Comparison of ENCODE assay signal across 18 cellular contexts in the genomic region with DNA sequence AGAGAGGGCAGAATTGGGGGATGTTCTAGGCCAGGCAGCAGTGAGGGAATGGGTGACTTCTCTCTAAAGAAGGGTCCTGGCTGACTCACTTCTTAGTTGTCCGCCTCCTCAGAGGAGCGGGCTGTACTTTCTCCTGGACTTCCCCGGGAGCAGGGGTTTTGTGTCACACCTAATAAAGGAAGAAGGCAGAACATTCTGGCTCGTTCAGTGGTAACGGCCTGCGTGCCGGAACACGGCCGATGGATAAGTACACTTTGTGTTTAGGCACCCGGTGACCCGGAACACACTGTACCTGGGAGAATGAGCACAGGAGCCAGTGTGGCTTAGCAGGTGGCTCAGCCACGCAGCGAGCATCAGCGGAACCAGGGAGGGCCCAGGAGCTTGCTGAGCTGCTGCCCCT.
DNase-seq lines count a peak whose midpoint lies in the region; ATAC-seq and TF ChIP-seq lines count a peak whose summit lies in the region.
"Had no signal": no experiment of that assay in that cellular context is flagged by ENCODE, and none has a peak within 500 bp of the region (broad histone marks: within the 10 kb centered on the region; RNA-seq: fewer than 3 reads in every experiment).

No MANE protein-coding gene starts in this region.

- H2AFZ ChIP-seq in KMS-11 (ENCODE audit: low read depth) (no peak overlapping the region), mammary epithelial cell (ENCODE audit: low read depth, low read length) (no peak overlapping the region)

- no peak overlapping the region for H3K4me3 ChIP-seq in KMS-11 (IDR thresholded peaks at IDR 0.05; ENCODE audit: insufficient read depth, low read depth, low read length)
- no peak overlapping the region for H3K4me3 ChIP-seq in mammary epithelial cell (replicated peaks in 1 of 3; ENCODE audit: insufficient read depth in 1 of 3, low read depth in 2 of 3, low read length in 3 of 3)
- H3K4me3 ChIP-seq: GM12878, HAP-1 had no signal

- H3K9me3 ChIP-seq in mammary epithelial cell (replicated peaks; ENCODE audit: insufficient read depth, low read length), result no peaks in the 10 kb centered on the region
- H3K9me3 ChIP-seq: Caco-2, HAP-1 had no signal

- no peak overlapping the region for H3K4me3 Mint-ChIP-seq in neural crest cell

- peak overlapping the region; percentile 81 for H3K27ac ChIP-seq in KMS-11
- no peak overlapping the region for H3K27ac ChIP-seq in mammary epithelial cell (ENCODE audit: insufficient read depth, low read depth, low read length)

- in situ Hi-C loops in mammary epithelial cell (cut with MboI; ENCODE audit: low sequenced_read_pairs in 2 of 2), result no loop called here

- peak overlapping the region; percentile 78 for H3K4me2 ChIP-seq in KMS-11
- H3K4me2 ChIP-seq in mammary epithelial cell (ENCODE audit: insufficient read depth, low read depth, low read length), result no peak overlapping the region

- no peaks in the 10 kb centered on the region for H3K79me2 ChIP-seq in KMS-11 (ENCODE audit: insufficient read depth, low read depth)
- no peaks in the 10 kb centered on the region for H3K79me2 ChIP-seq in mammary epithelial cell (ENCODE audit: insufficient read depth, low read length)

- H3K9ac ChIP-seq in KMS-11 (peak overlapping the region; percentile 9; the same call in 1 of the 2 replicates), mammary epithelial cell (ENCODE audit: insufficient read depth, low read length) (no peak overlapping the region)

- H3K4me1 ChIP-seq in KMS-11 (ENCODE audit: low read depth, poor library complexity, severe bottlenecking) (peaks cover 94% of the 10 kb centered on the region), mammary epithelial cell (ENCODE audit: insufficient read depth, low read length) (no peaks in the 10 kb centered on the region)
- H3K4me1 ChIP-seq: Caco-2, HAP-1 had no signal

- no peak for TF ChIP-seq CTCF in KMS-11 (conservative IDR thresholded peaks at IDR 0.05; ENCODE audit: low read depth, low read length)
- no peak for TF ChIP-seq CTCF in mammary epithelial cell (conservative IDR thresholded peaks at IDR 0.05 in 1 of 2, IDR thresholded peaks at IDR 0.05 in 1 of 2; ENCODE audit: extremely low read depth in 1 of 2, insufficient read depth in 1 of 2, low read depth in 1 of 2, low read length in 2 of 2)
- no peak for TF ChIP-seq CTCF in neural crest cell (conservative IDR thresholded peaks at IDR 0.05)

- DNase-seq in DMS79 (lab: John Stamatoyannopoulos, UW) (peak; percentile 13), mammary epithelial cell (peak; percentile 70), neural crest cell (ENCODE audit: low read depth, low spot score) (no peak), cortex of kidney (lab: John Stamatoyannopoulos, UW) (no peak)
- no peak for DNase-seq in stimulated activated CD4-positive, alpha-beta T cell treated with anti-CD3 and anti-CD28 coated beads, Interleukin-4, amount 100 ng/mL, for 4 hours
- DNase-seq: ACHN; Caco-2; CD4-positive, CD25-positive, alpha-beta regulatory T cell; DMS153; Kasumi-1; NCI-H187; NCI-H2171; NCI-H446; SHP77 treated with DMSO at 0.1 percent for 48 hours had no signal

- 75% methylated on average over 7 of the region's 14 CpGs for WGBS in mammary epithelial cell (ENCODE audit: low coverage, missing lambda C conversion rate)

- CTCF ChIA-PET in mammary epithelial cell (lab: Charles Lee; ENCODE audit: low non-redundant PET), result no interaction called here

- intact Hi-C loops in mammary epithelial cell (cut with micrococcal nuclease), result no loop called here

- peak overlapping the region; percentile 6 for H3K27ac Mint-ChIP-seq in neural crest cell (ENCODE audit: unreplicated experiment)
- H3K27ac Mint-ChIP-seq: CD4-positive, CD25-positive, alpha-beta regulatory T cell had no signal

- no peak for ATAC-seq in GM19397 (IDR thresholded peaks at IDR 0.05; ENCODE audit: unreplicated experiment)
- ATAC-seq: GM12878 had no signal

- no peaks in the 10 kb centered on the region for H3K9me3 Mint-ChIP-seq in neural crest cell
- H3K9me3 Mint-ChIP-seq: CD4-positive, CD25-positive, alpha-beta regulatory T cell had no signal

- BruUV-seq in mammary epithelial cell (replicated peaks; lab: Mats Ljungman, UMichigan), result no TSS peak

- H3K27me3 ChIP-seq in KMS-11 (ENCODE audit: insufficient read depth, low read depth) (no peaks in the 10 kb centered on the region), mammary epithelial cell (ENCODE audit: insufficient read depth, low read length) (no peaks in the 10 kb centered on the region)

- peaks cover 1% of the 10 kb centered on the region for H3K4me1 Mint-ChIP-seq in neural crest cell

- H4K20me1 ChIP-seq in KMS-11 (ENCODE audit: insufficient read depth), result no peaks in the 10 kb centered on the region
- no peaks in the 10 kb centered on the region for H4K20me1 ChIP-seq in mammary epithelial cell (ENCODE audit: insufficient read depth, low read length)

- dilution Hi-C loops in mammary epithelial cell (cut with HindIII; ENCODE audit: low sequenced_read_pairs), result no loop called here

- H3K36me3 ChIP-seq in KMS-11 (ENCODE audit: insufficient read depth) (no peaks in the 10 kb centered on the region), mammary epithelial cell (ENCODE audit: insufficient read depth, low read length) (no peaks in the 10 kb centered on the region)
- H3K36me3 ChIP-seq: HAP-1 had no signal

- no peaks in the 10 kb centered on the region for H3K36me3 Mint-ChIP-seq in neural crest cell (ENCODE audit: low read depth)
- H3K36me3 Mint-ChIP-seq: CD4-positive, CD25-positive, alpha-beta regulatory T cell had no signal

- H3K27me3 Mint-ChIP-seq in neural crest cell (ENCODE audit: low read depth), result peaks cover 15% of the 10 kb centered on the region

Comparison
In these comparisons a context has a peak if more than half of its experiments do, and no peak if none do; other contexts are left out.
1. DNase-seq: peak in DMS79 (single experiment) and mammary epithelial cell (single experiment); none in neural crest cell (single experiment), stimulated activated CD4-positive, alpha-beta T cell treated with anti-CD3 and anti-CD28 coated beads, Interleukin-4, amount 100 ng/mL, for 4 hours (0 of 2) and cortex of kidney (single experiment).